Comparison of ENCODE assay signal across 1 cellular context in the genomic region with DNA sequence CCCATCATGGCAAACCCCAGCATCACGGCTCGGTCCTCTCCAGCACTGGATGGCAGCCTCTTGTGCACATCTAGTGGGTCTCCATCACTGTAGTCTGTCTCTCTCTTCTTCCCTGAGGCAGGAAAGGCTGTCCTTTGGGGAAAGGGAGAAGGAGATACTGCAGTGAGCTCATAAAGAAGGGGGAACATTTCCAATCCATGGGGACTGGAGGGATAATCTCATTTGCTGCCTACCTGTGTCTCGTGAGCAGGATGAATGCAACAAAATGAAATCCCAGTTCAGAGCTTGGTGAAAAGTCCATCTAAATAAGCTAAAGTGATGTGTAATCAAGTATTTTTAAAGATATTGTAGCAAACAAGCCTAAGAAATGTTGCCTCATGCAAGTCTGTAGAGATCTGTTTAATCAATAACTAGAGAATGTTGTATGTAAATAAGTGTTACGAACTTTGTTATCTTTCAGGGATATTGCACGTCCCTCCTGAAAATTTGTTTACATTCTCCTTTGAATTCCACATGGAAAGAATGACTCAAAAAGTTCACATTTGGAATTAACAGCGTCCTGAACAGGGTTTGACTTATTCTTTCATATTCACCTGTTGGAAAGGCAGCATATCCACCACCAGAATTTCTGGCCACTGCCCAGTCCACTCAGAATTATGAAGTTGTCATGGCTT.
TF ChIP-seq lines count a peak whose summit lies in the region.

A gene with protein sequence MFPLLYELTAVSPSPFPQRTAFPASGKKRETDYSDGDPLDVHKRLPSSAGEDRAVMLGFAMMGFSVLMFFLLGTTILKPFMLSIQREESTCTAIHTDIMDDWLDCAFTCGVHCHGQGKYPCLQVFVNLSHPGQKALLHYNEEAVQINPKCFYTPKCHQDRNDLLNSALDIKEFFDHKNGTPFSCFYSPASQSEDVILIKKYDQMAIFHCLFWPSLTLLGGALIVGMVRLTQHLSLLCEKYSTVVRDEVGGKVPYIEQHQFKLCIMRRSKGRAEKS (minus strand): TSS at position 312 of the 674 bp plus-strand sequence. CDS start 124 bp downstream, at position 188.

TF ChIP-seq in A549, 52 proteins besides CTCF, POLR2A, EP300 and RAD21 (continued from another document):
- TF ChIP-seq, protein P1, sequence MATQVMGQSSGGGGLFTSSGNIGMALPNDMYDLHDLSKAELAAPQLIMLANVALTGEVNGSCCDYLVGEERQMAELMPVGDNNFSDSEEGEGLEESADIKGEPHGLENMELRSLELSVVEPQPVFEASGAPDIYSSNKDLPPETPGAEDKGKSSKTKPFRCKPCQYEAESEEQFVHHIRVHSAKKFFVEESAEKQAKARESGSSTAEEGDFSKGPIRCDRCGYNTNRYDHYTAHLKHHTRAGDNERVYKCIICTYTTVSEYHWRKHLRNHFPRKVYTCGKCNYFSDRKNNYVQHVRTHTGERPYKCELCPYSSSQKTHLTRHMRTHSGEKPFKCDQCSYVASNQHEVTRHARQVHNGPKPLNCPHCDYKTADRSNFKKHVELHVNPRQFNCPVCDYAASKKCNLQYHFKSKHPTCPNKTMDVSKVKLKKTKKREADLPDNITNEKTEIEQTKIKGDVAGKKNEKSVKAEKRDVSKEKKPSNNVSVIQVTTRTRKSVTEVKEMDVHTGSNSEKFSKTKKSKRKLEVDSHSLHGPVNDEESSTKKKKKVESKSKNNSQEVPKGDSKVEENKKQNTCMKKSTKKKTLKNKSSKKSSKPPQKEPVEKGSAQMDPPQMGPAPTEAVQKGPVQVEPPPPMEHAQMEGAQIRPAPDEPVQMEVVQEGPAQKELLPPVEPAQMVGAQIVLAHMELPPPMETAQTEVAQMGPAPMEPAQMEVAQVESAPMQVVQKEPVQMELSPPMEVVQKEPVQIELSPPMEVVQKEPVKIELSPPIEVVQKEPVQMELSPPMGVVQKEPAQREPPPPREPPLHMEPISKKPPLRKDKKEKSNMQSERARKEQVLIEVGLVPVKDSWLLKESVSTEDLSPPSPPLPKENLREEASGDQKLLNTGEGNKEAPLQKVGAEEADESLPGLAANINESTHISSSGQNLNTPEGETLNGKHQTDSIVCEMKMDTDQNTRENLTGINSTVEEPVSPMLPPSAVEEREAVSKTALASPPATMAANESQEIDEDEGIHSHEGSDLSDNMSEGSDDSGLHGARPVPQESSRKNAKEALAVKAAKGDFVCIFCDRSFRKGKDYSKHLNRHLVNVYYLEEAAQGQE (IDR thresholded peaks at IDR 0.05) = no peak
- no peak for TF ChIP-seq KDM1A (IDR thresholded peaks at IDR 0.05; ENCODE audit: low read depth)
- TF ChIP-seq, protein P2, sequence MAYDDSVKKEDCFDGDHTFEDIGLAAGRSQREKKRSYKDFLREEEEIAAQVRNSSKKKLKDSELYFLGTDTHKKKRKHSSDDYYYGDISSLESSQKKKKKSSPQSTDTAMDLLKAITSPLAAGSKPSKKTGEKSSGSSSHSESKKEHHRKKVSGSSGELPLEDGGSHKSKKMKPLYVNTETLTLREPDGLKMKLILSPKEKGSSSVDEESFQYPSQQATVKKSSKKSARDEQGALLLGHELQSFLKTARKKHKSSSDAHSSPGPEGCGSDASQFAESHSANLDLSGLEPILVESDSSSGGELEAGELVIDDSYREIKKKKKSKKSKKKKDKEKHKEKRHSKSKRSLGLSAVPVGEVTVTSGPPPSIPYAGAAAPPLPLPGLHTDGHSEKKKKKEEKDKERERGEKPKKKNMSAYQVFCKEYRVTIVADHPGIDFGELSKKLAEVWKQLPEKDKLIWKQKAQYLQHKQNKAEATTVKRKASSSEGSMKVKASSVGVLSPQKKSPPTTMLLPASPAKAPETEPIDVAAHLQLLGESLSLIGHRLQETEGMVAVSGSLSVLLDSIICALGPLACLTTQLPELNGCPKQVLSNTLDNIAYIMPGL (CRISPR knock-in tag; IDR thresholded peaks at IDR 0.05; ENCODE audit: borderline replicate concordance) = no peak
- TF ChIP-seq, protein P3, sequence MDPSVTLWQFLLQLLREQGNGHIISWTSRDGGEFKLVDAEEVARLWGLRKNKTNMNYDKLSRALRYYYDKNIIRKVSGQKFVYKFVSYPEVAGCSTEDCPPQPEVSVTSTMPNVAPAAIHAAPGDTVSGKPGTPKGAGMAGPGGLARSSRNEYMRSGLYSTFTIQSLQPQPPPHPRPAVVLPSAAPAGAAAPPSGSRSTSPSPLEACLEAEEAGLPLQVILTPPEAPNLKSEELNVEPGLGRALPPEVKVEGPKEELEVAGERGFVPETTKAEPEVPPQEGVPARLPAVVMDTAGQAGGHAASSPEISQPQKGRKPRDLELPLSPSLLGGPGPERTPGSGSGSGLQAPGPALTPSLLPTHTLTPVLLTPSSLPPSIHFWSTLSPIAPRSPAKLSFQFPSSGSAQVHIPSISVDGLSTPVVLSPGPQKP (IDR thresholded peaks at IDR 0.05; ENCODE audit: low read depth, low read length) = no peak
